In the genomic region with DNA sequence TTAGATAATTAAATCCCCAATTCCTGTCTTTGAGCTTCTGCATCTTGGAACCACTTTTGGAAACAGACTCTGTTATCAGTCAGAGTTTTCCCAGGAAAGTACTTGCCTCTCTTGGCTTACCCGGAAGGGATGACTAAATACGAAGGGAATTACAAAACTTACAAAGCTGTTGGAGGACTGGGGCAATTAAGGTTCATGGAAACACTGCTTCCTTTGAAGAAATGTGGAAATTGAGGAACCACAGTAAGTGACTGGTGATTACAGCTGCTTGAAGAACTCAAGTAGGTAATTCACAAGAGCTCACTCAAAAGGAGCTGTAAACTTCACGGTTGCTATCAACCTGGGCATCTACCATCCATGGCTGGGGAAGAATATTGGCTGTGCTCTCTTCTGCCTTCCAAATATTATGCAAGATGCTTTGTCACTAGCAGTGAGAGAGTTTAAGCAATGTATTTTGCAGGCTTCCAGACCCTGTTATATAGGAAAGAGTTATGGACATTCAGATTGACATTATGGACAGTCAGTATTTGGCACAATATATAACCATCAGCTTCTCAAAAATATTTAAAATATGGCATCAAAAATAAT, we compare ENCODE assay signal across 16 cellular contexts.
DNase-seq lines count a peak whose midpoint lies in the region; ATAC-seq and TF ChIP-seq lines count a peak whose summit lies in the region.
"Had no signal": no experiment of that assay in that cellular context is flagged by ENCODE, and none has a peak within 500 bp of the region (broad histone marks: within the 10 kb centered on the region; RNA-seq: fewer than 3 reads in every experiment).

No MANE protein-coding gene starts in this region.

- H3K27ac ChIP-seq in mesendoderm (ENCODE audit: low read depth, low read length) = no peak overlapping the region
- H3K27ac ChIP-seq in body of pancreas = no peak overlapping the region
- no peak overlapping the region for H3K27ac ChIP-seq in uterus

- no peaks in the 10 kb centered on the region for H3K79me2 ChIP-seq in mesendoderm (ENCODE audit: control insufficient read depth, insufficient read depth, low read length)

- no peak overlapping the region for H4K8ac ChIP-seq in mesendoderm (ENCODE audit: low read depth, low read length)

- H3K36me3 ChIP-seq in mesendoderm (ENCODE audit: control insufficient read depth, insufficient read depth, low read length) = no peaks in the 10 kb centered on the region
- no peaks in the 10 kb centered on the region for H3K36me3 ChIP-seq in body of pancreas (replicated peaks in 1 of 2; ENCODE audit: insufficient read depth in 1 of 2, low read depth in 2 of 2)
- H3K36me3 ChIP-seq in uterus = no peaks in the 10 kb centered on the region

- H2AK5ac ChIP-seq in mesendoderm (ENCODE audit: low read length) = no peak overlapping the region

- DNase-seq in AG10803 (ENCODE audit: low read depth) (peak; percentile 26), HCEC 1CT (peak; percentile 22), dermis blood vessel endothelial cell (peak; percentile 15), mesendoderm (peak; percentile 43), medulla oblongata (ENCODE audit: extremely low spot score) (no peak), body of pancreas (no peak), uterus (no peak)
- DNase-seq: activated CD4-positive, alpha-beta T cell treated with anti-CD3 and anti-CD28 coated beads, Interleukin-2, amount 50 U/mL, for 4 hours; activated naive CD8-positive, alpha-beta T cell treated with anti-CD3 and anti-CD28 coated beads, Interleukin-2, amount 10 ng/mL, durations not matched to agents 7 days and 5 days; activated T-cell treated with anti-CD3 and anti-CD28 coated beads, Interleukin-2, amount 50 U/mL, for 24 hours; head of caudate nucleus; kidney; NCI-H1694; NCI-H510A; stimulated activated naive B cell treated with anti-CD40 and anti-IgM and Interleukin-4, amounts not matched to agents 10 μg/mL and 1 μg/mL and 100 μg/mL, for 72 hours had no signal

- no peaks in the 10 kb centered on the region for H3K4me1 ChIP-seq in mesendoderm (ENCODE audit: control insufficient read depth, low read depth, low read length)
- H3K4me1 ChIP-seq in body of pancreas = no peaks in the 10 kb centered on the region
- H3K4me1 ChIP-seq in uterus = no peaks in the 10 kb centered on the region

- WGBS in mesendoderm (ENCODE audit: extremely low coverage, insufficient coverage, low lambda C conversion rate) = no CpG with 5 or more reads among the region's 3 CpGs
- 53 to 55% methylated on average over 3 of the region's 3 CpGs for WGBS in body of pancreas, 2 donors

- TF ChIP-seq POLR2A in body of pancreas (IDR thresholded peaks at IDR 0.05) = no peak
- TF ChIP-seq POLR2A in uterus (IDR thresholded peaks at IDR 0.05) = no peak

- H3K9ac ChIP-seq in mesendoderm (ENCODE audit: low read length) = no peak overlapping the region

- H3K9me3 ChIP-seq in body of pancreas (no peaks in the 10 kb centered on the region), uterus (no peaks in the 10 kb centered on the region)

- TF ChIP-seq CTCF in AG10803 (conservative IDR thresholded peaks at IDR 0.05; ENCODE audit: low read length) (no peak), body of pancreas (IDR thresholded peaks at IDR 0.05) (no peak), uterus (IDR thresholded peaks at IDR 0.05) (no peak)

- H3K18ac ChIP-seq in mesendoderm (ENCODE audit: low read length) = no peak overlapping the region

- no peak overlapping the region for H2BK120ac ChIP-seq in mesendoderm (ENCODE audit: low read depth, low read length)

- H3K79me1 ChIP-seq in mesendoderm (ENCODE audit: low read length) = no peaks in the 10 kb centered on the region

- no peak overlapping the region for H3K4ac ChIP-seq in mesendoderm (ENCODE audit: low read depth, low read length)

- no peak overlapping the region for H2BK15ac ChIP-seq in mesendoderm (replicated peaks; ENCODE audit: low read depth)

- H2BK5ac ChIP-seq in mesendoderm (ENCODE audit: low read length) = no peak overlapping the region

- no peak overlapping the region for H3K4me2 ChIP-seq in mesendoderm (ENCODE audit: low read length)

- H3K4me3 ChIP-seq in AG10803 (ENCODE audit: low read length) = no peak overlapping the region
- H3K4me3 ChIP-seq in mesendoderm (ENCODE audit: low read length) = no peak overlapping the region
- H3K4me3 ChIP-seq in body of pancreas = no peak overlapping the region
- H3K4me3 ChIP-seq in uterus = no peak overlapping the region

- H4K5ac ChIP-seq in mesendoderm (ENCODE audit: low read length) = no peak overlapping the region

- ATAC-seq in body of pancreas (no peak), GM18519 (IDR thresholded peaks at IDR 0.05; ENCODE audit: low FRiP score, unreplicated experiment) (no peak)
- ATAC-seq: stimulated activated naive B cell treated with anti-CD40 and anti-IgM and Interleukin-4, amounts not matched to agents 10 μg/mL and 1 μg/mL and 100 μg/mL, for 72 hours had no signal

- intact Hi-C loops in body of pancreas (cut with DNase I) = no loop called here
- intact Hi-C loops in uterus (cut with DNase I; ENCODE audit: low total_unique reads) = no loop called here

- H3K27me3 ChIP-seq in mesendoderm (ENCODE audit: insufficient read depth, low read length, poor library complexity) (no peaks in the 10 kb centered on the region), body of pancreas (no peaks in the 10 kb centered on the region), uterus (no peaks in the 10 kb centered on the region)

- H3K56ac ChIP-seq in mesendoderm (ENCODE audit: low read length) = no peak overlapping the region

- H3K23ac ChIP-seq in mesendoderm (ENCODE audit: low read length) = no peak overlapping the region

Comparison
In these comparisons a context has a peak if more than half of its experiments do, and no peak if none do; other contexts are left out.
1. DNase-seq: peak in AG10803 (single experiment), HCEC 1CT (single experiment), dermis blood vessel endothelial cell (single experiment) and mesendoderm (single experiment); none in medulla oblongata (single experiment), body of pancreas (0 of 4) and uterus (0 of 2).